Comparison of ENCODE assay signal across 16 cellular contexts in genomic region chr19:56114051-56114694, GRCh38. TPM values are rescaled to one million over a fixed set of nuclear protein-coding genes. Genes with fewer than 3 reads are reported as not detected.
DNase-seq lines count a peak whose midpoint lies in the region; ATAC-seq and TF ChIP-seq lines count a peak whose summit lies in the region.
"Had no signal": no experiment of that assay in that cellular context is flagged by ENCODE, and none has a peak within 500 bp of the region (broad histone marks: within the 10 kb centered on the region; RNA-seq: fewer than 3 reads in every experiment).

No MANE protein-coding gene starts in this region.

- peaks cover 93% of the 10 kb centered on the region for H3K4me1 ChIP-seq in Panc1 (ENCODE audit: control insufficient read depth, insufficient read depth, low read length)
- peaks cover 85% of the 10 kb centered on the region for H3K4me1 ChIP-seq in lower lobe of right lung
- H3K4me1 ChIP-seq in aorta (ENCODE audit: control insufficient read depth in 1 of 2, insufficient read depth in 2 of 2, low read length in 2 of 2) = no peaks in the 10 kb centered on the region

- DNase-seq in activated naive CD4-positive, alpha-beta T cell treated with anti-CD3 and anti-CD28 coated beads, Interleukin-2, amount 50 U/mL, for 72 hours (ENCODE audit: low spot score in 2 of 2) = no peak
- no peak for DNase-seq in activated naive CD4-positive, alpha-beta T cell (lab: John Stamatoyannopoulos, UW)
- no peak for DNase-seq in Panc1 (ENCODE audit: low read depth, low spot score)
- peak; percentile 45 for DNase-seq in lower lobe of right lung
- no peak for DNase-seq in hypothalamus (lab: John Stamatoyannopoulos, UW)
- no peak for DNase-seq in aorta
- no peak for DNase-seq in epidermal melanocyte (ENCODE audit: insufficient read length, low spot score)
- DNase-seq: activated CD8-positive, alpha-beta memory T cell treated with anti-CD3 and anti-CD28 coated beads, Interleukin-2, amount 50 U/mL, for 48 hours; GOT3; NCI-H1048; NCI-H446; PC-3; small intestine had no signal

- H3K27me3 Mint-ChIP-seq in stimulated activated memory B cell treated with anti-CD40 and anti-IgM and Interleukin-4, amounts not matched to agents 10 μg/mL and 1 μg/mL and 100 μg/mL, for 72 hours = no peaks in the 10 kb centered on the region

- peaks cover 77% of the 10 kb centered on the region for H3K4me1 Mint-ChIP-seq in stimulated activated memory B cell treated with anti-CD40 and anti-IgM and Interleukin-4, amounts not matched to agents 10 μg/mL and 1 μg/mL and 100 μg/mL, for 72 hours

- peak overlapping the region; percentile 36 for H3K4me3 Mint-ChIP-seq in stimulated activated memory B cell treated with anti-CD40 and anti-IgM and Interleukin-4, amounts not matched to agents 10 μg/mL and 1 μg/mL and 100 μg/mL, for 72 hours

- WGBS in aorta, 2 donors = 79 to 84% methylated on average over 17 to 19 of the region's 19 CpGs

- in situ Hi-C loops in Panc1 (cut with HindIII; ENCODE audit: low pct_unique_long_range_greater_than_20kb, low sequenced_read_pairs) = no loop called here

- no peaks in the 10 kb centered on the region for H3K36me3 ChIP-seq in Panc1 (ENCODE audit: control insufficient read depth, insufficient read depth, low read length)
- peaks cover 3% of the 10 kb centered on the region for H3K36me3 ChIP-seq in lower lobe of right lung
- H3K36me3 ChIP-seq in aorta (ENCODE audit: control insufficient read depth in 1 of 2, insufficient read depth in 2 of 2, low read length in 1 of 2) = no peaks in the 10 kb centered on the region

- no peak for ATAC-seq in activated naive CD4-positive, alpha-beta T cell treated with anti-CD3 and anti-CD28 coated beads, Interleukin-2, amount 50 U/mL, for 72 hours
- no peak for ATAC-seq in Panc1
- no peak for ATAC-seq in lower lobe of right lung
- no peak for ATAC-seq in stimulated activated memory B cell treated with anti-CD40 and anti-IgM and Interleukin-4, amounts not matched to agents 10 μg/mL and 1 μg/mL and 100 μg/mL, for 72 hours
- no peak for ATAC-seq in aorta (ENCODE audit: low FRiP score)
- ATAC-seq: left lobe of liver, PC-3, SK-N-SH treated with all-trans-retinoic acid at 6 μM for 48 hours had no signal

- BruUV-seq in Panc1 (replicated peaks; lab: Mats Ljungman, UMichigan) = no TSS peak

- H3K27me3 ChIP-seq in Panc1 (ENCODE audit: control insufficient read depth, insufficient read depth, low read length) (no peaks in the 10 kb centered on the region), lower lobe of right lung (ENCODE audit: low read depth) (no peaks in the 10 kb centered on the region), aorta (ENCODE audit: control insufficient read depth in 1 of 2, insufficient read depth in 2 of 2, low read length in 1 of 2) (no peaks in the 10 kb centered on the region)

- H3K27ac ChIP-seq in Panc1 (ENCODE audit: low read length) = peak overlapping the region; percentile 87
- peak overlapping the region; percentile 25 for H3K27ac ChIP-seq in lower lobe of right lung
- no peak overlapping the region for H3K27ac ChIP-seq in aorta (ENCODE audit: low read depth in 1 of 2, low read length in 2 of 2)

- TF ChIP-seq CTCF in Panc1 (IDR thresholded peaks at IDR 0.05) (no peak), lower lobe of right lung (IDR thresholded peaks at IDR 0.05) (no peak)

- no peaks in the 10 kb centered on the region for H3K9me3 ChIP-seq in Panc1 (ENCODE audit: control insufficient read depth, insufficient read depth, low read depth, low read length)
- H3K9me3 ChIP-seq in lower lobe of right lung = no peaks in the 10 kb centered on the region
- no peaks in the 10 kb centered on the region for H3K9me3 ChIP-seq in aorta (ENCODE audit: control insufficient read depth, low read length)

- CTCF ChIA-PET in Panc1 (lab: Charles Lee) = no interaction called here

- POLR2A ChIA-PET in Panc1 (lab: Charles Lee) = no interaction called here

- no peak overlapping the region for H3K4me3 ChIP-seq in Panc1 (ENCODE audit: low read depth in 2 of 2, low read length in 2 of 2)
- no peak overlapping the region for H3K4me3 ChIP-seq in lower lobe of right lung
- no peak overlapping the region for H3K4me3 ChIP-seq in aorta (ENCODE audit: low read length in 2 of 2)

- H3K9me3 Mint-ChIP-seq in activated naive CD4-positive, alpha-beta T cell treated with anti-CD3 and anti-CD28 coated beads, Interleukin-2, amount 50 U/mL, for 72 hours = no peaks in the 10 kb centered on the region
- H3K9me3 Mint-ChIP-seq in stimulated activated memory B cell treated with anti-CD40 and anti-IgM and Interleukin-4, amounts not matched to agents 10 μg/mL and 1 μg/mL and 100 μg/mL, for 72 hours = no peaks in the 10 kb centered on the region

- intact Hi-C loops in Panc1 (cut with micrococcal nuclease; ENCODE audit: unreplicated experiment) = no loop called here
- intact Hi-C loops in lower lobe of right lung (cut with DNase I) = no loop called here
- intact Hi-C loops in aorta (cut with DNase I) = no loop called here

- H3K36me3 Mint-ChIP-seq in activated naive CD4-positive, alpha-beta T cell treated with anti-CD3 and anti-CD28 coated beads, Interleukin-2, amount 50 U/mL, for 72 hours = peaks cover 0 to 3% of the 10 kb centered on the region in 2 donors
- peaks cover 10% of the 10 kb centered on the region for H3K36me3 Mint-ChIP-seq in stimulated activated memory B cell treated with anti-CD40 and anti-IgM and Interleukin-4, amounts not matched to agents 10 μg/mL and 1 μg/mL and 100 μg/mL, for 72 hours

- H3K27ac Mint-ChIP-seq in activated naive CD4-positive, alpha-beta T cell treated with anti-CD3 and anti-CD28 coated beads, Interleukin-2, amount 50 U/mL, for 72 hours = peak overlapping the region; percentile 60 to 76
- H3K27ac Mint-ChIP-seq in stimulated activated memory B cell treated with anti-CD40 and anti-IgM and Interleukin-4, amounts not matched to agents 10 μg/mL and 1 μg/mL and 100 μg/mL, for 72 hours = peak overlapping the region; percentile 95

RNA-seq across cellular contexts. Expression of gene ZNF787, which starts 6.9 kb away (rescaled TPM):
- 10 to 100 TPM; 32.2 to 32.5 TPM for total RNA-seq in activated naive CD4-positive, alpha-beta T cell treated with anti-CD3 and anti-CD28 coated beads, Interleukin-2, amount 50 U/mL, for 72 hours
- total RNA-seq in Panc1 (2021; ENCODE audit: unreplicated experiment) = 132 TPM
- 200 TPM for polyA plus RNA-seq in Panc1 (2012; ENCODE audit: insufficient read length)
- total RNA-seq in lower lobe of right lung = 32.4 TPM
- total RNA-seq in aorta = 10 to 100 TPM; 23.9 to 25.5 TPM
- 10 to 100 TPM in 1 of 2 donors, 1 to 10 TPM in 1; 6.6 to 12.1 TPM for polyA plus RNA-seq in aorta

RNA-seq across cellular contexts. Expression of gene ZNF444, which starts 26.9 kb away (rescaled TPM):
- 10 to 100 TPM; 25.9 to 37.3 TPM for total RNA-seq in activated naive CD4-positive, alpha-beta T cell treated with anti-CD3 and anti-CD28 coated beads, Interleukin-2, amount 50 U/mL, for 72 hours
- 81.5 TPM for total RNA-seq in Panc1 (2021; ENCODE audit: unreplicated experiment)
- 95.0 TPM for polyA plus RNA-seq in Panc1 (2012; ENCODE audit: insufficient read length)
- total RNA-seq in lower lobe of right lung = 38.7 TPM
- 10 to 100 TPM; 23.0 to 26.1 TPM for total RNA-seq in aorta
- polyA plus RNA-seq in aorta = 10 to 100 TPM; 10.3 to 48.3 TPM

Comparison
In these comparisons a context has a peak if more than half of its experiments do, and no peak if none do; other contexts are left out.
1. H3K27ac ChIP-seq: peak in Panc1 (single experiment) and lower lobe of right lung (single experiment); none in aorta (0 of 2).